Comparison of ENCODE assay signal across 8 cellular contexts in the genomic region with DNA sequence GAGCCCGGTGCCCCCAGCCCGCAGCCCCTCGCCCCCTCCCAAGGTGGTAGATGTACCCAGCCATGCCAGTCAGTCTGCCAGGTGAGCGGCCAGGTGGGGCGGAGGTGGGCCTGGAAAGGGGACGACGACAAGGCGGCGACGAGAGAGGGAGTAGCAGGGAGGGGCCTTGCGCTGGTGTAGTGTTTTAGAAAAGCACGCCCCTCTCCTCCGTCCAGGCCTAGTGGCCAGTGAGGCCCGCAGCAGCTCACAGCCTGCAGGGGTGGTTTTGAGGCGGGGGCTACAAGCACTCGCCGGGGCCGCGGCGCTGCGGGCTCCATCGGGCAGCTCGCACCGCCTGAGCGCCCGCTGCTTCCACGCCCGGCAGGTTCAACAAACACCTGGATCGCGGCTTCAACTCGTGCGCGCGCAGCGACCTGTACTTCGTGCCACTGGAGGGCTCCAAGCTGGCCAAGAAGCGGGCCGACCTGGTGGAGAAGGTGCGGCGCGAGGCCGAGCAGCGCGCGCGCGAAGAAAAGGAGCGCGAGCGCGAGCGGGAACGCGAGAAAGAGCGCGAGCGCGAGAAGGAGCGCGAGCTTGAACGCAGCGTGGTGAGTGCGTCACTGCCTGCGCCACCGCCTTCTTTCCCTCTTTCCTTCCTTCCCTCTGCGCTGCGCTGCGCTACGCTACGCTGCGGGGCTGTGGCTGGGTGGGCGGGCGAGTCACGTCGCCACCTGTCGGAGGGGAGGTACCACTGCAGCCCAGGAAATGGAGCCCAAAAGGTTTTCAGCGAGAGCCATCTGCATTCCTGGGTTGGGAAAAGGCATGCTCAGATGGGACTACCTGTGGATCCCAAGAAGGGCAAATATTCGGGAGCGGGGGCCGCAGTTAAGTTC. TPM values are rescaled to one million over a fixed set of nuclear protein-coding genes. Genes with fewer than 3 reads are reported as not detected.
DNase-seq lines count a peak whose midpoint lies in the region; ATAC-seq and TF ChIP-seq lines count a peak whose summit lies in the region.

No MANE protein-coding gene starts in this region.

- H3K36me3 ChIP-seq in GM23248 (ENCODE audit: low read depth): peaks cover 13% of the 10 kb centered on the region; the same call in 1 of the 2 replicates
- H3K36me3 ChIP-seq in fibroblast of lung (ENCODE audit: control insufficient read depth, insufficient read depth, low read length): peaks cover 36% of the 10 kb centered on the region

- H3K4me1 ChIP-seq in GM23248 (ENCODE audit: insufficient read depth) (peaks cover 20% of the 10 kb centered on the region), fibroblast of lung (ENCODE audit: control insufficient read depth, extremely low read depth, insufficient read depth, low read length) (peaks cover 14% of the 10 kb centered on the region)

- intact Hi-C loops in activated T-helper 2 cell treated with anti-CD3 and anti-CD28 coated beads, Interferon-gamma antibody, Interleukin-2, Interleukin-4, amounts not matched to agents 10 μg/mL and 5 μg/mL and 100 μg/mL, durations not matched to agents 14 hours and 24 hours and 36 hours (cut with micrococcal nuclease): loop anchor here (1.0 kb wide), 1 partner anchor 13 kb away; no protein-coding TSS in a partner anchor

- no peaks in the 10 kb centered on the region for H3K9me2 ChIP-seq in GM23248 (ENCODE audit: insufficient read depth)

- H3K4me3 ChIP-seq in GM23248 (peak overlapping the region; percentile 79), LNCaP clone FGC (ENCODE audit: low read depth, low read length) (peak overlapping the region; percentile 60), fibroblast of lung (replicated peaks in 1 of 4; ENCODE audit: control extremely low read depth in 1 of 4, insufficient read depth in 1 of 4, low read depth in 3 of 4, low read length in 4 of 4) (peak overlapping the region; percentile 39 to 62 (median 56))

- H3K27ac Mint-ChIP-seq in activated T-helper 2 cell treated with anti-CD3 and anti-CD28 coated beads, Interferon-gamma antibody, Interleukin-2, Interleukin-4, amounts not matched to agents 10 μg/mL and 5 μg/mL and 100 μg/mL, durations not matched to agents 14 hours and 24 hours and 36 hours: peak overlapping the region; percentile 95
- H3K27ac Mint-ChIP-seq in naive thymus-derived CD8-positive, alpha-beta T cell: peak overlapping the region; percentile 89 to 98 (median 98)

- peak overlapping the region; percentile 62 for H3K27ac ChIP-seq in GM23248
- peak overlapping the region; percentile 74 for H3K27ac ChIP-seq in fibroblast of lung (ENCODE audit: insufficient read depth, low read length)

- H3K4me2 ChIP-seq in GM23248 (ENCODE audit: unreplicated experiment) (peak overlapping the region; percentile 92), fibroblast of lung (ENCODE audit: extremely low read depth, insufficient read depth, low read length) (peak overlapping the region; percentile 75)

- POLR2A ChIA-PET in naive thymus-derived CD8-positive, alpha-beta T cell (lab: Charles Lee): interaction anchor here (0.8 to 18.4 kb wide), 23 partner anchors 9 to 274 kb away, joined by 3 to 1315 read pairs (median 9); a partner anchor contains a TSS

- peak overlapping the region; percentile 80 for H3K4me3 Mint-ChIP-seq in activated T-helper 2 cell treated with anti-CD3 and anti-CD28 coated beads, Interferon-gamma antibody, Interleukin-2, Interleukin-4, amounts not matched to agents 10 μg/mL and 5 μg/mL and 100 μg/mL, durations not matched to agents 14 hours and 24 hours and 36 hours (ENCODE audit: low read depth)
- peak overlapping the region; percentile 72 to 91 (median 86) for H3K4me3 Mint-ChIP-seq in naive thymus-derived CD8-positive, alpha-beta T cell

- peak overlapping the region; percentile 49; the same call in 1 of the 2 replicates for H2AFZ ChIP-seq in GM23248
- no peak overlapping the region for H2AFZ ChIP-seq in fibroblast of lung (ENCODE audit: low read length)

- no peaks in the 10 kb centered on the region for H3K9me3 Mint-ChIP-seq in activated T-helper 2 cell treated with anti-CD3 and anti-CD28 coated beads, Interferon-gamma antibody, Interleukin-2, Interleukin-4, amounts not matched to agents 10 μg/mL and 5 μg/mL and 100 μg/mL, durations not matched to agents 14 hours and 24 hours and 36 hours
- H3K9me3 Mint-ChIP-seq in naive thymus-derived CD8-positive, alpha-beta T cell: no peaks in the 10 kb centered on the region

- H3K36me3 Mint-ChIP-seq in activated T-helper 2 cell treated with anti-CD3 and anti-CD28 coated beads, Interferon-gamma antibody, Interleukin-2, Interleukin-4, amounts not matched to agents 10 μg/mL and 5 μg/mL and 100 μg/mL, durations not matched to agents 14 hours and 24 hours and 36 hours (ENCODE audit: low read depth): peaks cover 66% of the 10 kb centered on the region
- peaks cover 0 to 30% (median 0%) of the 10 kb centered on the region in 3 donors for H3K36me3 Mint-ChIP-seq in naive thymus-derived CD8-positive, alpha-beta T cell

- peaks cover 64% of the 10 kb centered on the region for H3F3A ChIP-seq in GM23248 (ENCODE audit: insufficient read depth)

- H3K9me3 ChIP-seq in GM23248 (ENCODE audit: low read depth) (no peaks in the 10 kb centered on the region), fibroblast of lung (ENCODE audit: control insufficient read depth, insufficient read depth, low read depth, low read length) (no peaks in the 10 kb centered on the region)

- H3K79me2 ChIP-seq in GM23248 (ENCODE audit: insufficient read depth) (peaks cover 40% of the 10 kb centered on the region), fibroblast of lung (ENCODE audit: control insufficient read depth, insufficient read depth, low read length) (peaks cover 13% of the 10 kb centered on the region)

- WGBS in GM23248 (ENCODE audit: low coverage in 1 of 2, low lambda C conversion rate in 2 of 2, missing lambda C conversion rate in 2 of 2), 2 experiments: 2% methylated on average over 57 to 77 of the region's 80 CpGs

- H3K9ac ChIP-seq in GM23248 (peak overlapping the region; percentile 91), fibroblast of lung (ENCODE audit: insufficient read depth, low read length) (peak overlapping the region; percentile 78)

- in situ Hi-C loops in GM23248 (cut with MboI): no loop called here

- H3K27me3 ChIP-seq in GM23248 (replicated peaks; ENCODE audit: insufficient read depth) (no peaks in the 10 kb centered on the region), fibroblast of lung (ENCODE audit: control insufficient read depth, insufficient read depth, low read length) (no peaks in the 10 kb centered on the region)

- ATAC-seq in naive thymus-derived CD8-positive, alpha-beta T cell: peak; percentile 85 to 93

- DNase-seq in EL (peak; percentile 92), GM23248 (peak; percentile 98), LNCaP clone FGC (ENCODE audit: low read depth) (peak; percentile 87), RPMI8226 (peak; percentile 98), fibroblast of lung (ENCODE audit: low read depth in 2 of 2) (peak; percentile 91 to 92)
- DNase-seq in activated T-helper 2 cell treated with anti-CD3 and anti-CD28 coated beads, Interferon-gamma antibody, Interleukin-2, Interleukin-4, amounts not matched to agents 10 μg/mL and 5 μg/mL and 100 μg/mL, durations not matched to agents 14 hours and 24 hours and 36 hours (ENCODE audit: low spot score): peak; percentile 93
- peak; percentile 87 to 96 (median 92) for DNase-seq in naive thymus-derived CD8-positive, alpha-beta T cell
- DNase-seq in stimulated activated naive CD4-positive, alpha-beta T cell treated with Interleukin-2 at 50 U/mL for 16 hours (lab: John Stamatoyannopoulos, UW): peak; percentile 90

- H4K20me1 ChIP-seq in GM23248 (ENCODE audit: insufficient read depth): peaks cover 4% of the 10 kb centered on the region; the same call in 1 of the 2 replicates
- no peaks in the 10 kb centered on the region for H4K20me1 ChIP-seq in fibroblast of lung (ENCODE audit: control insufficient read depth, extremely low read depth, insufficient read depth, low read length)

- TF ChIP-seq CTCF in LNCaP clone FGC (IDR thresholded peaks at IDR 0.05; ENCODE audit: control insufficient read depth, extremely low read depth, insufficient read depth) (peak; percentile 97), fibroblast of lung (conservative IDR thresholded peaks at IDR 0.05 in 1 of 2, IDR thresholded peaks at IDR 0.05 in 1 of 2; ENCODE audit: low read depth in 1 of 2, low read length in 2 of 2) (peak; percentile 82 to 93)

- H3K27me3 Mint-ChIP-seq in activated T-helper 2 cell treated with anti-CD3 and anti-CD28 coated beads, Interferon-gamma antibody, Interleukin-2, Interleukin-4, amounts not matched to agents 10 μg/mL and 5 μg/mL and 100 μg/mL, durations not matched to agents 14 hours and 24 hours and 36 hours (ENCODE audit: low read depth): no peaks in the 10 kb centered on the region
- no peaks in the 10 kb centered on the region for H3K27me3 Mint-ChIP-seq in naive thymus-derived CD8-positive, alpha-beta T cell

- peaks cover 44% of the 10 kb centered on the region for H3K4me1 Mint-ChIP-seq in activated T-helper 2 cell treated with anti-CD3 and anti-CD28 coated beads, Interferon-gamma antibody, Interleukin-2, Interleukin-4, amounts not matched to agents 10 μg/mL and 5 μg/mL and 100 μg/mL, durations not matched to agents 14 hours and 24 hours and 36 hours (ENCODE audit: low read depth)
- peaks cover 29 to 53% (median 48%) of the 10 kb centered on the region in 4 donors for H3K4me1 Mint-ChIP-seq in naive thymus-derived CD8-positive, alpha-beta T cell

RNA-seq across cellular contexts. Expression of a gene that starts 5.9 kb away (rescaled TPM):
- total RNA-seq in GM23248 (2014; rRNA removed; shearing (Covaris generic)): not detected in 2 replicates
- polyA plus RNA-seq in GM23248 (2016; fragmentation: Nextera tagmentation; extraction: Ambion mirVana) (not detected in 2 replicates), fibroblast of lung (not detected in 2 replicates)
- total RNA-seq in activated T-helper 2 cell treated with anti-CD3 and anti-CD28 coated beads, Interferon-gamma antibody, Interleukin-2, Interleukin-4, amounts not matched to agents 10 μg/mL and 5 μg/mL and 100 μg/mL, durations not matched to agents 14 hours and 24 hours and 36 hours: not detected in 2 replicates
- total RNA-seq in fibroblast of lung: not detected in 2 replicates
- not detected in 2 replicates for polyA plus RNA-seq in fibroblast of lung (2012)
- polyA minus RNA-seq in fibroblast of lung (ENCODE audit: low replicate concordance): not detected in 2 replicates
- not detected for total RNA-seq in naive thymus-derived CD8-positive, alpha-beta T cell
- polyA plus RNA-seq in naive thymus-derived CD8-positive, alpha-beta T cell: not detected

RNA-seq across cellular contexts. Expression of a gene that starts 6.1 kb away (rescaled TPM):
- 261 and 264 TPM in 2 replicates for total RNA-seq in GM23248 (2014; rRNA removed; shearing (Covaris generic))
- 247 and 257 TPM in 2 replicates for polyA plus RNA-seq in GM23248 (2016; fragmentation: Nextera tagmentation; extraction: Ambion mirVana)
- 158 and 173 TPM in 2 replicates for total RNA-seq in activated T-helper 2 cell treated with anti-CD3 and anti-CD28 coated beads, Interferon-gamma antibody, Interleukin-2, Interleukin-4, amounts not matched to agents 10 μg/mL and 5 μg/mL and 100 μg/mL, durations not matched to agents 14 hours and 24 hours and 36 hours
- total RNA-seq in fibroblast of lung: 107 and 177 TPM in 2 replicates
- polyA plus RNA-seq in fibroblast of lung: 172 and 220 TPM in 2 replicates
- polyA plus RNA-seq in fibroblast of lung (2012): 181 and 214 TPM in 2 replicates
- polyA minus RNA-seq in fibroblast of lung (ENCODE audit: low replicate concordance): 60.1 and 67.8 TPM in 2 replicates
- total RNA-seq in naive thymus-derived CD8-positive, alpha-beta T cell: 100 to 1,000 TPM; 518 to 519 TPM
- 100 to 1,000 TPM; 329 to 399 (median 366) TPM for polyA plus RNA-seq in naive thymus-derived CD8-positive, alpha-beta T cell

RNA-seq across cellular contexts. Expression of a gene that starts 10.0 kb away (rescaled TPM):
- total RNA-seq in GM23248 (2014; rRNA removed; shearing (Covaris generic)): 6.5 and 8.7 TPM in 2 replicates
- polyA plus RNA-seq in GM23248 (2016; fragmentation: Nextera tagmentation; extraction: Ambion mirVana) (13.3 and 14.7 TPM in 2 replicates), fibroblast of lung (9.4 and 14.5 TPM in 2 replicates)
- total RNA-seq in activated T-helper 2 cell treated with anti-CD3 and anti-CD28 coated beads, Interferon-gamma antibody, Interleukin-2, Interleukin-4, amounts not matched to agents 10 μg/mL and 5 μg/mL and 100 μg/mL, durations not matched to agents 14 hours and 24 hours and 36 hours: 66.8 and 70.5 TPM in 2 replicates
- 8.2 and 21.5 TPM in 2 replicates for total RNA-seq in fibroblast of lung
- 65.1 and 76.2 TPM in 2 replicates for polyA plus RNA-seq in fibroblast of lung (2012)
- 192 and 200 TPM in 2 replicates for polyA minus RNA-seq in fibroblast of lung (ENCODE audit: low replicate concordance)
- total RNA-seq in naive thymus-derived CD8-positive, alpha-beta T cell: 10 to 100 TPM; 25.7 to 30.3 TPM
- 1 to 10 TPM in 2 of 3 donors, under 1 TPM in 1; 0.35 to 1.4 (median 1.1) TPM for polyA plus RNA-seq in naive thymus-derived CD8-positive, alpha-beta T cell

RNA-seq across cellular contexts. Expression of a gene that starts 13.4 kb away (rescaled TPM):
- total RNA-seq in GM23248 (2014; rRNA removed; shearing (Covaris generic)): not detected in 2 replicates
- 0.21 and 0.35 TPM in 2 replicates for polyA plus RNA-seq in GM23248 (2016; fragmentation: Nextera tagmentation; extraction: Ambion mirVana)
- total RNA-seq in activated T-helper 2 cell treated with anti-CD3 and anti-CD28 coated beads, Interferon-gamma antibody, Interleukin-2, Interleukin-4, amounts not matched to agents 10 μg/mL and 5 μg/mL and 100 μg/mL, durations not matched to agents 14 hours and 24 hours and 36 hours: 250 and 252 TPM in 2 replicates
- 0.26 TPM in 1 of 2 replicates, not detected in the other for total RNA-seq in fibroblast of lung
- polyA plus RNA-seq in fibroblast of lung: 0.06 TPM in 1 of 2 replicates, not detected in the other
- not detected in 2 replicates for polyA plus RNA-seq in fibroblast of lung (2012)
- polyA minus RNA-seq in fibroblast of lung (ENCODE audit: low replicate concordance): 0.79 TPM in 1 of 2 replicates, not detected in the other
- total RNA-seq in naive thymus-derived CD8-positive, alpha-beta T cell: 100 to 1,000 TPM; 235 to 247 TPM
- polyA plus RNA-seq in naive thymus-derived CD8-positive, alpha-beta T cell: 100 to 1,000 TPM; 182 to 425 (median 260) TPM

RNA-seq across cellular contexts. Expression of a gene that starts 23.3 kb away (rescaled TPM):
- total RNA-seq in GM23248 (2014; rRNA removed; shearing (Covaris generic)): 10.1 and 16.3 TPM in 2 replicates
- polyA plus RNA-seq in GM23248 (2016; fragmentation: Nextera tagmentation; extraction: Ambion mirVana) (32.8 and 34.2 TPM in 2 replicates), fibroblast of lung (29.4 and 43.0 TPM in 2 replicates)
- total RNA-seq in activated T-helper 2 cell treated with anti-CD3 and anti-CD28 coated beads, Interferon-gamma antibody, Interleukin-2, Interleukin-4, amounts not matched to agents 10 μg/mL and 5 μg/mL and 100 μg/mL, durations not matched to agents 14 hours and 24 hours and 36 hours: 230 and 235 TPM in 2 replicates
- total RNA-seq in fibroblast of lung: 20.3 TPM in 2 replicates
- polyA plus RNA-seq in fibroblast of lung (2012): 29.0 and 41.2 TPM in 2 replicates
- 40.4 and 68.7 TPM in 2 replicates for polyA minus RNA-seq in fibroblast of lung (ENCODE audit: low replicate concordance)
- total RNA-seq in naive thymus-derived CD8-positive, alpha-beta T cell: 100 to 1,000 TPM; 141 to 144 TPM
- 10 to 100 TPM; 19.4 to 29.2 (median 19.7) TPM for polyA plus RNA-seq in naive thymus-derived CD8-positive, alpha-beta T cell

Comparison
In these comparisons a context has a peak if more than half of its experiments do, and no peak if none do; other contexts are left out.
1. Peak in every context shown above with its lines: DNase-seq, ATAC-seq, H3K4me3 ChIP-seq and H3K27ac ChIP-seq.